22 cellular contexts compared by ENCODE assay signal in genomic region chr20:61767776-61768494, GRCh38.
"Had no signal": no experiment of that assay in that cellular context is flagged by ENCODE, and none has a peak within 500 bp of the region (broad histone marks: within the 10 kb centered on the region; RNA-seq: fewer than 3 reads in every experiment).

No MANE protein-coding gene starts in this region.

- ATAC-seq: effector memory CD8-positive, alpha-beta T cell; left colon; left ventricle myocardium superior; lower lobe of right lung; natural killer cell had no signal

- H3K4me1 ChIP-seq: esophagus squamous epithelium, heart right ventricle, lower lobe of right lung, parathyroid adenoma, prostate gland, right atrium auricular region had no signal

- H3K9me3 ChIP-seq: esophagus squamous epithelium, heart right ventricle, lower lobe of right lung, neutrophil, prostate gland, right atrium auricular region had no signal

- H3K36me3 ChIP-seq: esophagus squamous epithelium, heart right ventricle, lower lobe of right lung, neutrophil, prostate gland, right atrium auricular region had no signal

- H3K27ac ChIP-seq: esophagus squamous epithelium, heart right ventricle, lower lobe of right lung, neutrophil, parathyroid adenoma, prostate gland, right atrium auricular region, skin epidermis had no signal

- H3K27me3 ChIP-seq: neutrophil, right atrium auricular region had no signal

- H3K4me3 ChIP-seq: esophagus squamous epithelium, heart right ventricle, lower lobe of right lung, prostate gland, right atrium auricular region, skin epidermis had no signal

- DNase-seq: cortex of kidney; effector memory CD8-positive, alpha-beta T cell; erythroblast; esophagus squamous epithelium; foreskin melanocyte; glutamatergic neuron; heart right ventricle; hippocampal formation; kidney glomerular epithelial cell; left ventricle myocardium superior; lower lobe of right lung; natural killer cell; stimulated activated CD4-positive, alpha-beta T cell treated with anti-CD3 and anti-CD28 coated beads, Interleukin-15, amount 100 ng/mL, for 24 hours; stimulated activated CD4-positive, alpha-beta T cell treated with anti-CD3 and anti-CD28 coated beads, Interleukin-2, amount 100 ng/mL, for 48 hours; stimulated activated naive B cell treated with anti-CD40 and anti-IgM and Interleukin-4, amounts not matched to agents 10 μg/mL and 1 μg/mL and 100 μg/mL, for 72 hours; trophoblast cell had no signal
